In genomic region chr9:113143432-113144227, GRCh38 we compare ENCODE assay signal across 24 cellular contexts.
"Had no signal": no experiment of that assay in that cellular context is flagged by ENCODE, and none has a peak within 500 bp of the region (broad histone marks: within the 10 kb centered on the region; RNA-seq: fewer than 3 reads in every experiment).

No MANE protein-coding gene starts in this region.

- H3K27me3 ChIP-seq: ascending aorta, brain microvascular endothelial cell, suprapubic skin had no signal

- H3K4me3 ChIP-seq: ascending aorta, heart left ventricle, lower lobe of right lung, suprapubic skin, transverse colon had no signal

- DNase-seq: activated CD4-positive, alpha-beta T cell treated with anti-CD3 and anti-CD28 coated beads for 1 hour; activated CD4-positive, alpha-beta T cell treated with anti-CD3 and anti-CD28 coated beads, Interleukin-2, amount 50 U/mL, for 1 hour; activated CD8-positive, alpha-beta T cell treated with anti-CD3 and anti-CD28 coated beads, Interleukin-2, amount 10 ng/mL, durations not matched to agents 7 days and 5 days; activated gamma-delta T cell; brain microvascular endothelial cell; central memory CD4-positive, alpha-beta T cell; endodermal cell; heart left ventricle; lower lobe of right lung; mesendoderm; naive B cell; nucleus accumbens; small intestine; stimulated activated CD4-positive, alpha-beta T cell treated with anti-CD3 and anti-CD28 coated beads, Interleukin-2, amount 100 ng/mL, for 24 hours; stimulated activated naive CD8-positive, alpha-beta T cell treated with anti-CD3 and anti-CD28 coated beads, Interleukin-15, amount 100 ng/mL, for 72 hours; T-cell; transverse colon; WERI-Rb-1 had no signal

- H3K27ac ChIP-seq: ascending aorta, brain microvascular endothelial cell, epithelial cell of prostate, heart left ventricle, lower lobe of right lung, suprapubic skin, transverse colon, WERI-Rb-1 had no signal

- ATAC-seq: activated CD8-positive, alpha-beta T cell treated with anti-CD3 and anti-CD28 coated beads, Interleukin-2, amount 10 ng/mL, durations not matched to agents 7 days and 5 days; activated naive CD4-positive, alpha-beta T cell treated with anti-CD3 and anti-CD28 coated beads, Interleukin-2, amount 50 U/mL, for 72 hours; lower lobe of right lung; sciatic nerve; stimulated activated effector memory CD8-positive, alpha-beta T cell treated with anti-CD3 and anti-CD28 coated beads, Interleukin-12 subunit alpha, Interleukin-12 subunit beta, amount 100 ng/mL, for 72 hours; stimulated activated naive CD8-positive, alpha-beta T cell treated with anti-CD3 and anti-CD28 coated beads, Interleukin-15, amount 100 ng/mL, for 72 hours; T-cell had no signal
